Comparison of ENCODE assay signal across 14 cellular contexts in genomic region chr20:57756213-57756612, GRCh38.
"Had no signal": no experiment of that assay in that cellular context is flagged by ENCODE, and none has a peak within 500 bp of the region (broad histone marks: within the 10 kb centered on the region; RNA-seq: fewer than 3 reads in every experiment).

No MANE protein-coding gene starts in this region.

- ATAC-seq: left colon; natural killer cell; stimulated activated effector memory CD8-positive, alpha-beta T cell treated with anti-CD3 and anti-CD28 coated beads, Interleukin-12 subunit alpha, Interleukin-12 subunit beta, amount 100 ng/mL, for 72 hours; stimulated activated naive CD8-positive, alpha-beta T cell treated with anti-CD3 and anti-CD28 coated beads, Interleukin-15, Interleukin-2, amounts not matched to agents 100 U/mL and 50 U/mL, for 24 hours had no signal

- DNase-seq: effector CD4-positive, alpha-beta T cell; foreskin melanocyte; head of caudate nucleus; left colon; mammary epithelial cell; natural killer cell; stimulated activated CD4-positive, alpha-beta T cell treated with anti-CD3 and anti-CD28 coated beads, Interleukin-4, amount 100 ng/mL, for 1 hour; stimulated activated CD8-positive, alpha-beta memory T cell treated with anti-CD3 and anti-CD28 coated beads, Interleukin-4, amount 100 ng/mL, for 48 hours; stimulated activated naive CD8-positive, alpha-beta T cell treated with anti-CD3 and anti-CD28 coated beads, Interleukin-15, Interleukin-2, amounts not matched to agents 100 U/mL and 50 U/mL, for 24 hours had no signal

- H3K27ac ChIP-seq: coronary artery, hepatocyte, right atrium auricular region, tibial nerve had no signal
